ENCODE assay signal across 6 cellular contexts in the genomic region with DNA sequence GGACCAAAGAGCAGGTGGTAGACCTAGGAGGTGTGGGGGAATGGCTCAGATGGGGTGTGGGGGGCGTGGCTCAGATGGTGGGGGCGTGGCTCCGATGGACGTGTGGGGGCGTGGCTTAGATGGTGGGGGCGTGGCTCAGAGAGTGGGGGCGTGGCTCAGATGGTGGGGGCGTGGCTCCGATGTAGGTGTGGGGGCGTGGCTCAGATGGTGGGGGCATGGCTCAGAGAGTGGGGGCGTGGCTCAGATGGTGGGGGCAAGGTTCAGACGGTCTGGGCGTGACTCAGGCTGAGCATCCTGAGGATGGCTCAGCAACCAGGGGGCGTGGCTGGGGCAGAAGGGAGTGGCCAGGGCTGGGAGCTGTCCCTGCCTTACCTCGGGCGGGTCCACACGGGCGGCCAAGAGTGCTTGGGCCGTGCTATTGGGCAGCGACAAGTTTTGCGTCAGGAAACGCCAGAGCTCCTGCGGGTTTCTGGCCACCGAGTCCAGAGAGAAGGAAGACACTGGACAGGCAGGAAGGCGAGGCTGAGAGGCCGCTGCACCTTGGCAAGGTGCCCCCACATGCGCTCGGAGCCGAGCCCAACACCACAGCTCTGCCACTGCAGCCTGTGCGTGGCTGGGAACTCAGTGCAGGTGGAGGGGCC. TPM values are rescaled to one million over a fixed set of nuclear protein-coding genes. Genes with fewer than 3 reads are reported as not detected.
DNase-seq lines count a peak whose midpoint lies in the region; ATAC-seq and TF ChIP-seq lines count a peak whose summit lies in the region.

No MANE protein-coding gene starts in this region.

- no peak overlapping the region for H3K4me3 Mint-ChIP-seq in natural killer cell

- POLR2A ChIA-PET in PC-9 (lab: Charles Lee; ENCODE audit: unreplicated experiment): no interaction called here

- no peak overlapping the region for H2AFZ ChIP-seq in PC-9

- TF ChIP-seq CTCF in GM06990 (IDR thresholded peaks at IDR 0.05; ENCODE audit: insufficient read depth, low read length, poor library complexity, severe bottlenecking): no peak
- TF ChIP-seq CTCF in PC-9 (conservative IDR thresholded peaks at IDR 0.05): no peak
- no peak for TF ChIP-seq CTCF in natural killer cell (IDR thresholded peaks at IDR 0.05)
- no peak for TF ChIP-seq CTCF in vagina (IDR thresholded peaks at IDR 0.05)

- H3K27ac ChIP-seq in PC-9 (no peak overlapping the region), vagina (no peak overlapping the region)

- no peak overlapping the region for H3K4me3 ChIP-seq in GM06990 (replicated peaks; ENCODE audit: low read depth, low read length)
- no peak overlapping the region for H3K4me3 ChIP-seq in PC-9
- H3K4me3 ChIP-seq in vagina: no peak overlapping the region

- ATAC-seq in natural killer cell (peak; percentile 86 to 92 (median 91)), HG02678 (IDR thresholded peaks at IDR 0.05; ENCODE audit: unreplicated experiment) (no peak)

- H3K9me3 Mint-ChIP-seq in natural killer cell: no peaks in the 10 kb centered on the region

- peak overlapping the region in 1 of 2 donors; percentile 72 for H3K27ac Mint-ChIP-seq in natural killer cell

- H3K4me1 ChIP-seq in PC-9 (replicated peaks; ENCODE audit: insufficient read depth) (no peaks in the 10 kb centered on the region), vagina (peaks cover 20% of the 10 kb centered on the region)

- no peaks in the 10 kb centered on the region for H3K9me2 ChIP-seq in PC-9 (ENCODE audit: insufficient read depth)

- no peaks in the 10 kb centered on the region for H3K9me3 ChIP-seq in PC-9 (ENCODE audit: insufficient read depth, low read depth)
- no peaks in the 10 kb centered on the region for H3K9me3 ChIP-seq in vagina

- no peaks in the 10 kb centered on the region for H3K36me3 Mint-ChIP-seq in natural killer cell

- H3K4me2 ChIP-seq in PC-9: no peak overlapping the region

- H3K36me3 ChIP-seq in GM06990 (ENCODE audit: control insufficient read depth, insufficient read depth, low read length): no peaks in the 10 kb centered on the region
- no peaks in the 10 kb centered on the region for H3K36me3 ChIP-seq in PC-9 (ENCODE audit: low read depth)
- peaks cover 0 to 5% of the 10 kb centered on the region in 2 donors for H3K36me3 ChIP-seq in vagina

- DNase-seq in GM06990 (ENCODE audit: extremely low read depth, insufficient read length) (peak; percentile 70), PC-9 (peak; percentile 81 to 89), amniotic epithelial cell (ENCODE audit: low read depth) (peak; percentile 62), natural killer cell (peak; percentile 49), vagina (ENCODE audit: extremely low spot score in 2 of 2) (no peak)

- no peak for TF ChIP-seq POLR2A in vagina (IDR thresholded peaks at IDR 0.05)

- no peaks in the 10 kb centered on the region for H3K79me2 ChIP-seq in PC-9 (ENCODE audit: low read depth)

- peaks cover 6 to 27% of the 10 kb centered on the region in 2 donors for H3K4me1 Mint-ChIP-seq in natural killer cell

- no peaks in the 10 kb centered on the region; the same call in 1 of the 2 replicates for H4K20me1 ChIP-seq in PC-9 (ENCODE audit: insufficient read depth)

- H3F3A ChIP-seq in PC-9 (ENCODE audit: insufficient read depth, low read depth): peaks cover 7% of the 10 kb centered on the region; the same call in 1 of the 2 replicates

- BruUV-seq in PC-9 (replicated peaks; lab: Mats Ljungman, UMichigan): no TSS peak

- intact Hi-C loops in PC-9 (cut with micrococcal nuclease; ENCODE audit: unreplicated experiment): no loop called here
- intact Hi-C loops in natural killer cell (cut with micrococcal nuclease): no loop called here
- intact Hi-C loops in vagina (cut with DNase I): no loop called here

- H3K27me3 Mint-ChIP-seq in natural killer cell (ENCODE audit: low read depth in 2 of 2): no peaks in the 10 kb centered on the region

- CTCF ChIA-PET in PC-9 (lab: Charles Lee): interaction anchor here (0.6 to 1.0 kb wide), 2 partner anchors 21 to 74 kb away, joined by 10 to 12 read pairs; no protein-coding TSS in a partner anchor

- H3K27me3 ChIP-seq in GM06990 (replicated peaks; ENCODE audit: control insufficient read depth, insufficient read depth, low read length) (no peaks in the 10 kb centered on the region; the same call in 1 of the 2 replicates), PC-9 (ENCODE audit: insufficient read depth, low read depth) (no peaks in the 10 kb centered on the region), vagina (no peaks in the 10 kb centered on the region)

RNA-seq across cellular contexts. Expression of a gene that starts 5.9 kb away (rescaled TPM):
- total RNA-seq in PC-9 (2021) (79.2 and 115 TPM in 2 replicates), natural killer cell (100 to 1,000 TPM; 356 to 416 (median 357) TPM), vagina (44.0 TPM)

RNA-seq across cellular contexts. Expression of a gene that starts 9.8 kb away (rescaled TPM):
- total RNA-seq in PC-9 (2021) (not detected in 2 replicates), natural killer cell (1 to 10 TPM in 2 of 3 donors, under 1 TPM in 1; 0.99 to 5.1 (median 3.9) TPM), vagina (not detected)

RNA-seq across cellular contexts. Expression of a gene that starts 23.9 kb away (rescaled TPM):
- 89.8 and 137 TPM in 2 replicates for total RNA-seq in PC-9 (2021)
- 1 to 10 TPM in 2 of 3 donors, under 1 TPM in 1; 0.87 to 5.6 (median 3.4) TPM for total RNA-seq in natural killer cell
- total RNA-seq in vagina: 67.5 TPM

RNA-seq across cellular contexts. Expression of a gene that starts 25.7 kb away (rescaled TPM):
- total RNA-seq in PC-9 (2021): 24.1 and 39.7 TPM in 2 replicates
- total RNA-seq in natural killer cell: 100 to 1,000 TPM; 144 to 286 (median 161) TPM
- total RNA-seq in vagina: 23.6 TPM

RNA-seq across cellular contexts. Expression of a gene that starts 29.9 kb away (rescaled TPM):
- total RNA-seq in PC-9 (2021): 54.9 and 78.9 TPM in 2 replicates
- total RNA-seq in natural killer cell: 100 to 1,000 TPM; 161 to 188 (median 161) TPM
- 62.9 TPM for total RNA-seq in vagina

Comparison
In these comparisons a context has a peak if more than half of its experiments do, and no peak if none do; other contexts are left out.
1. DNase-seq: peak in GM06990 (single experiment), PC-9 (2 of 2), amniotic epithelial cell (single experiment) and natural killer cell (single experiment); none in vagina (0 of 2).
2. RNA of a gene that starts 23.9 kb away (total RNA-seq): 89.8 to 137 TPM in PC-9 and 67.5 TPM in vagina (single experiment); 0.87 to 5.6 TPM in natural killer cell; every median in the first group is over 10 times any median in the second.